9 cellular contexts compared by ENCODE assay signal in genomic region chr6:138765896-138766487, GRCh38. TPM values are rescaled to one million over a fixed set of nuclear protein-coding genes. Genes with fewer than 3 reads are reported as not detected.
DNase-seq lines count a peak whose midpoint lies in the region; ATAC-seq and TF ChIP-seq lines count a peak whose summit lies in the region.
"Had no signal": no experiment of that assay in that cellular context is flagged by ENCODE, and none has a peak within 500 bp of the region (broad histone marks: within the 10 kb centered on the region; RNA-seq: fewer than 3 reads in every experiment).

No MANE protein-coding gene starts in this region.

- DNase-seq in NCI-H82 (lab: John Stamatoyannopoulos, UW) (peak; percentile 53), NCI-H82 treated with DMSO at 0.1 percent for 48 hours (lab: John Stamatoyannopoulos, UW; ENCODE audit: unreplicated experiment) (no peak), NCI-H146 (lab: John Stamatoyannopoulos, UW) (peak; percentile 44), astrocyte of the spinal cord (ENCODE audit: low read depth, low spot score) (peak; percentile 72), left kidney (ENCODE audit: low read depth, low spot score) (peak; percentile 52)
- DNase-seq in activated CD4-positive, alpha-beta T cell treated with anti-CD3 and anti-CD28 coated beads, Interleukin-2, amount 10 ng/mL, durations not matched to agents 24 days and 14 days: no peak

- H3K27me3 Mint-ChIP-seq in activated CD4-positive, alpha-beta T cell treated with anti-CD3 and anti-CD28 coated beads, Interleukin-2, amount 10 ng/mL, durations not matched to agents 24 days and 14 days: no peaks in the 10 kb centered on the region

- H3K9me3 Mint-ChIP-seq in activated CD4-positive, alpha-beta T cell treated with anti-CD3 and anti-CD28 coated beads, Interleukin-2, amount 10 ng/mL, durations not matched to agents 24 days and 14 days: no peaks in the 10 kb centered on the region

- no peak for ATAC-seq in HG03520 (IDR thresholded peaks at IDR 0.05; ENCODE audit: unreplicated experiment)
- no peak for ATAC-seq in GM19467 (IDR thresholded peaks at IDR 0.05; ENCODE audit: unreplicated experiment)

- no peak overlapping the region for H3K4me3 Mint-ChIP-seq in activated CD4-positive, alpha-beta T cell treated with anti-CD3 and anti-CD28 coated beads, Interleukin-2, amount 10 ng/mL, durations not matched to agents 24 days and 14 days

- no peak overlapping the region for H3K27ac Mint-ChIP-seq in activated CD4-positive, alpha-beta T cell treated with anti-CD3 and anti-CD28 coated beads, Interleukin-2, amount 10 ng/mL, durations not matched to agents 24 days and 14 days

- in situ Hi-C loops in astrocyte of the spinal cord (cut with HindIII; ENCODE audit: low sequenced_read_pairs): no loop called here

- peaks cover 9% of the 10 kb centered on the region for H3K4me1 Mint-ChIP-seq in activated CD4-positive, alpha-beta T cell treated with anti-CD3 and anti-CD28 coated beads, Interleukin-2, amount 10 ng/mL, durations not matched to agents 24 days and 14 days

- no peaks in the 10 kb centered on the region for H3K36me3 Mint-ChIP-seq in activated CD4-positive, alpha-beta T cell treated with anti-CD3 and anti-CD28 coated beads, Interleukin-2, amount 10 ng/mL, durations not matched to agents 24 days and 14 days (ENCODE audit: low read depth)

- peak; percentile 54 for TF ChIP-seq CTCF in astrocyte of the spinal cord (IDR thresholded peaks at IDR 0.05; ENCODE audit: low read depth, low read length)

- H3K4me3 ChIP-seq in astrocyte of the spinal cord (ENCODE audit: low read depth, low read length): no peak overlapping the region

- intact Hi-C loops in activated CD4-positive, alpha-beta T cell treated with anti-CD3 and anti-CD28 coated beads, Interleukin-2, amount 10 ng/mL, durations not matched to agents 24 days and 14 days (cut with micrococcal nuclease): loop anchor here (1.0 to 5.0 kb wide), 4 partner anchors 74 to 649 kb away; no protein-coding TSS in a partner anchor

RNA-seq across cellular contexts. Expression of gene CCDC28A, which starts 7.6 kb away (rescaled TPM):
- 17.5 and 19.2 TPM in 2 replicates for total RNA-seq in activated CD4-positive, alpha-beta T cell treated with anti-CD3 and anti-CD28 coated beads, Interleukin-2, amount 10 ng/mL, durations not matched to agents 24 days and 14 days

RNA-seq across cellular contexts. Expression of gene ECT2L, which starts 29.9 kb away (rescaled TPM):
- total RNA-seq in activated CD4-positive, alpha-beta T cell treated with anti-CD3 and anti-CD28 coated beads, Interleukin-2, amount 10 ng/mL, durations not matched to agents 24 days and 14 days: not detected in 2 replicates
- total RNA-seq: activated CD8-positive, alpha-beta memory T cell treated with anti-CD3 and anti-CD28 coated beads for 36 hours had no signal

Comparison
In these comparisons a context has a peak if more than half of its experiments do, and no peak if none do; other contexts are left out.
1. DNase-seq: peak in NCI-H82 (single experiment), NCI-H146 (single experiment), astrocyte of the spinal cord (single experiment) and left kidney (single experiment); none in NCI-H82 treated with DMSO at 0.1 percent for 48 hours (single experiment) and activated CD4-positive, alpha-beta T cell treated with anti-CD3 and anti-CD28 coated beads, Interleukin-2, amount 10 ng/mL, durations not matched to agents 24 days and 14 days (single experiment).